Comparison of ENCODE assay signal across 1 cellular context in the genomic region with DNA sequence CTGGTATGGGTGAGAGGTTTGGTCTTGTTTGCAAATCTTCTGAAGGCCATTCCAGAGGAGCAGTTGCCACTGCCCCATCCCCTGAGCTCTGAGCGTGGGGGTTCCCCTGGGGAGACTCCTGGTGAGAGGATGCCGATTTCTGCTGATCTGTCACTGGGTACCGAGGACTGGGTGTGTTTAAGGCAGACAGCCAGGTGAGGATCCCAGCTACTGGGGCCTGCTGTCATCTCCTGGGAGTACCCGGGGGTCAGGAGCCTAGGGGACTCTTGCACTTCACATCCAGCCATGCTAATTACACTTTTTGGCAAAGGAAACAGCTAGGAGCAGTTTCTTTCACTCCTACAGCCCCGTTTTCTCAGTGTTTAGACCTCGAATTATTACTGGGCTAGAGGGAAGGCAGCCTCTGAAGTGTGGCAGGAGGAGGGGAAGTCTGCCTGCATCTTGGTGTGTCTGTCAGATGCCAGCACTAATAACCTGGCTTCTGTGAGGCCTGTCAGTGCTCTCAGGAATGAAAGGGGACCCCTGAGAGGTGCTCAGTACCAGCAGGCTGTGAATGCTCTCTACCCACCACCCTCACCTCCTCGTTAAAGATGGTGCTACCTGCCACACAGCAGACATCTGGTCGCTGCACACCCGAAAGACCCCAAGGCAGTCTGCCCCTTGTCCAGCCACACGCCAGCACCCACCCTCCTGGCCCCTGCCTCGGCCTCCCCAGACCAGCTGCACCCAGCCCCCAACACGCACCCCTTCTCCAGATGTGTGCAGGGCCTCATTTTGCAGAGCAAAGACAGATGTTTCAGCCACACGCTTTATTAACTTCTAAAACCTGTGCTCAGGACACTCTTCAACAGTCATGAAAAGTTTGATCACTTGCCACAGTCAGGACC.
TF ChIP-seq lines count a peak whose summit lies in the region.

No MANE protein-coding gene starts in this region.

TF ChIP-seq in HepG2, 621 proteins besides CTCF, POLR2A, EP300 and RAD21 (continued from another document):
- TF ChIP-seq, protein P1, sequence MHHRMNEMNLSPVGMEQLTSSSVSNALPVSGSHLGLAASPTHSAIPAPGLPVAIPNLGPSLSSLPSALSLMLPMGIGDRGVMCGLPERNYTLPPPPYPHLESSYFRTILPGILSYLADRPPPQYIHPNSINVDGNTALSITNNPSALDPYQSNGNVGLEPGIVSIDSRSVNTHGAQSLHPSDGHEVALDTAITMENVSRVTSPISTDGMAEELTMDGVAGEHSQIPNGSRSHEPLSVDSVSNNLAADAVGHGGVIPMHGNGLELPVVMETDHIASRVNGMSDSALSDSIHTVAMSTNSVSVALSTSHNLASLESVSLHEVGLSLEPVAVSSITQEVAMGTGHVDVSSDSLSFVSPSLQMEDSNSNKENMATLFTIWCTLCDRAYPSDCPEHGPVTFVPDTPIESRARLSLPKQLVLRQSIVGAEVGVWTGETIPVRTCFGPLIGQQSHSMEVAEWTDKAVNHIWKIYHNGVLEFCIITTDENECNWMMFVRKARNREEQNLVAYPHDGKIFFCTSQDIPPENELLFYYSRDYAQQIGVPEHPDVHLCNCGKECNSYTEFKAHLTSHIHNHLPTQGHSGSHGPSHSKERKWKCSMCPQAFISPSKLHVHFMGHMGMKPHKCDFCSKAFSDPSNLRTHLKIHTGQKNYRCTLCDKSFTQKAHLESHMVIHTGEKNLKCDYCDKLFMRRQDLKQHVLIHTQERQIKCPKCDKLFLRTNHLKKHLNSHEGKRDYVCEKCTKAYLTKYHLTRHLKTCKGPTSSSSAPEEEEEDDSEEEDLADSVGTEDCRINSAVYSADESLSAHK (CRISPR knock-in tag; IDR thresholded peaks at IDR 0.05; ENCODE audit: borderline replicate concordance), result no peak
- TF ChIP-seq NFIB (CRISPR knock-in tag; IDR thresholded peaks at IDR 0.05; ENCODE audit: borderline replicate concordance), result no peak
- TF ChIP-seq ZNF792 (CRISPR knock-in tag; IDR thresholded peaks at IDR 0.05), result no peak
- no peak for TF ChIP-seq BRCA1 (CRISPR knock-in tag; IDR thresholded peaks at IDR 0.05)
- TF ChIP-seq ZNF263 (CRISPR knock-in tag; IDR thresholded peaks at IDR 0.05), result no peak
- peak; percentile 22 for TF ChIP-seq SRSF1 (optimal IDR thresholded peaks at IDR 0.05; ENCODE audit: low read depth, low read length)
- no peak for TF ChIP-seq HMG20A (CRISPR knock-in tag; IDR thresholded peaks at IDR 0.05; ENCODE audit: borderline replicate concordance)
- TF ChIP-seq U2AF2 (IDR thresholded peaks at IDR 0.05; ENCODE audit: low read depth, low read length), result no peak
